In genomic region chr22:27833803-27834202, GRCh38 we compare ENCODE assay signal across 8 cellular contexts.
"Had no signal": no experiment of that assay in that cellular context is flagged by ENCODE, and none has a peak within 500 bp of the region (broad histone marks: within the 10 kb centered on the region; RNA-seq: fewer than 3 reads in every experiment).

No MANE protein-coding gene starts in this region.

- H3K4me3 ChIP-seq: GM23248, HAP-1 had no signal

- DNase-seq: GM23248, GOT3, H7, IMR-90, KBM-7 had no signal

- H3K36me3 ChIP-seq: HAP-1 had no signal

- H3K9ac ChIP-seq: GM23248 had no signal

- H3K4me1 ChIP-seq: HAP-1 had no signal

- H3K27ac ChIP-seq: GM23248, HL-60 had no signal

- H2AFZ ChIP-seq: GM23248 had no signal

- H3K9me3 ChIP-seq: HAP-1 had no signal

- ATAC-seq: HCT116 had no signal
